Comparison of ENCODE assay signal across 1 cellular context in the genomic region with DNA sequence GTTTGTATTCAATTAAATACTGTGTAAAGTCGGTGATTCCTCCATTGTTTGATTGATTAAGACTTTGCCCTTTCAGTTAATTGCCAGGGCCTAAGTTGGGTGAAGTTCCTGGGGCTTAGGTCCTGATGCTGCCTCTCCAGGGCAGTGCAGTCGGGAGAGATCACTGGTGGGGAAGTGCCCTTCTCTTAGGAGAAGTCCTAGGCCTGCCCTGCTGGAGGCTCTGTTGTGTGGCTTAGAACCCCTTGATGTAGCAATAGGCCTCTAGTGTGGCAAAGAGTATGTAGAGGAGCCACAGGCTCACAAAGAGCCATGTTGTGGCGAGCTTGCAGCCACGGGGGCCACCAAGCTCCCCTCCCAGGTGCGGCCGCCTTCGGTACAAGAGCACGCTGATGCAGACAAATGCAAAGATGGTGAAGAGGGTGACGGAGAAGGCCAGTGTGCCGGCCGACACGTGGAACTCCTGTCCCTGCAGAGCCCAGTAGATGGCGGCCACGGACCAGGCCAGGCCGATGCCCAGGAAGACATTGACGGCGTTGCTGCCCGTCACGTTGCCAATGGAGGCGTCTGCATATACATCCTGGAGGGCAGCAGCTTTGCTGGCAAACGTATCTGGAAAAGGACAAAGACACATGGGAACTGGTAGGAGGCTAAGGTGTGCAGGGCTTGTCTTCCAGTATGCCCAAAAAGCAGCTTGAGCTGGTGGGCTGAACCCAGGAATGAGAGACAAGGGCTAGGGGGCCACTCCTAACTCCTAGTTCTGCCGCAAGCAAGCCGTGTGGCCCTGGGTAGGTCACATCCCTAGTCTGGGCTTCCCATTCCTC.
A peak's percentile ranks its signal among the peaks of the same experiment; 100 is the strongest.
TF ChIP-seq lines count a peak whose summit lies in the region.

No MANE protein-coding gene starts in this region.

TF ChIP-seq in HepG2, 621 proteins besides CTCF, POLR2A, EP300 and RAD21 (continued from another document and continues in another):
- TF ChIP-seq ZNF281 (CRISPR knock-in tag; IDR thresholded peaks at IDR 0.05; ENCODE audit: borderline replicate concordance) (no peak), YY1 (IDR thresholded peaks at IDR 0.05; ENCODE audit: insufficient read depth, insufficient replicate concordance, low read depth, low read length) (peak; percentile 83), ZNF607 (CRISPR knock-in tag; IDR thresholded peaks at IDR 0.05; ENCODE audit: borderline replicate concordance) (peak; percentile 50; the same call in 1 of the 2 replicates), ZBTB8A (CRISPR knock-in tag; IDR thresholded peaks at IDR 0.05; ENCODE audit: borderline replicate concordance, low read depth) (0 out of 2 replicates have a peak, but pooled peaks have one; percentile 41), CENPBD1 (CRISPR knock-in tag; IDR thresholded peaks at IDR 0.05; ENCODE audit: borderline replicate concordance, low read depth) (peak; percentile 82; the same call in 1 of the 2 replicates), KDM4B (CRISPR knock-in tag; IDR thresholded peaks at IDR 0.05) (peak; percentile 59; the same call in 1 of the 2 replicates), GTF2F1 (IDR thresholded peaks at IDR 0.05; ENCODE audit: low read length) (no peak), RBAK (CRISPR knock-in tag; IDR thresholded peaks at IDR 0.05) (peak; percentile 44; the same call in 1 of the 2 replicates), ZNF121 (CRISPR knock-in tag; IDR thresholded peaks at IDR 0.05) (0 out of 2 replicates have a peak, but pooled peaks have one; percentile 12), SP4 (CRISPR knock-in tag; IDR thresholded peaks at IDR 0.05) (no peak), ZNF670 (CRISPR knock-in tag; IDR thresholded peaks at IDR 0.05; ENCODE audit: borderline replicate concordance) (no peak), ZNF772 (CRISPR knock-in tag; IDR thresholded peaks at IDR 0.05) (no peak; the same call in 1 of the 2 replicates), RXRB (CRISPR knock-in tag; IDR thresholded peaks at IDR 0.05; ENCODE audit: borderline replicate concordance) (peak; percentile 64), ZNF530 (CRISPR knock-in tag; IDR thresholded peaks at IDR 0.05; ENCODE audit: low read depth) (no peak), ARID2 (CRISPR knock-in tag; IDR thresholded peaks at IDR 0.05; ENCODE audit: borderline replicate concordance) (no peak), RFXANK (CRISPR knock-in tag; IDR thresholded peaks at IDR 0.05) (0 out of 2 replicates have a peak, but pooled peaks have one; percentile 79), FOXA3 (CRISPR knock-in tag; IDR thresholded peaks at IDR 0.05) (peak; percentile 62), ZNF761 (CRISPR knock-in tag; conservative IDR thresholded peaks at IDR 0.05) (peak; percentile 90), ZUFSP (CRISPR knock-in tag; IDR thresholded peaks at IDR 0.05; ENCODE audit: borderline replicate concordance) (no peak), FOXK1 (CRISPR knock-in tag; IDR thresholded peaks at IDR 0.05; ENCODE audit: borderline replicate concordance, low read depth) (peak; percentile 72; the same call in 1 of the 2 replicates), THAP11 (CRISPR knock-in tag; IDR thresholded peaks at IDR 0.05) (peak; percentile 33; the same call in 1 of the 2 replicates), HOXA7 (CRISPR knock-in tag; IDR thresholded peaks at IDR 0.05) (no peak), KMT2A (CRISPR knock-in tag; IDR thresholded peaks at IDR 0.05) (peak; percentile 63; the same call in 1 of the 2 replicates), ZBTB38 (CRISPR knock-in tag; IDR thresholded peaks at IDR 0.05) (peak; percentile 90), MTF2 (CRISPR knock-in tag; IDR thresholded peaks at IDR 0.05; ENCODE audit: borderline replicate concordance) (no peak), SAP130 (CRISPR knock-in tag; IDR thresholded peaks at IDR 0.05; ENCODE audit: low read depth) (peak; percentile 77), FOXO1 (CRISPR knock-in tag; IDR thresholded peaks at IDR 0.05) (peak; percentile 80; the same call in 1 of the 2 replicates), ZFP1 (CRISPR knock-in tag; IDR thresholded peaks at IDR 0.05) (no peak), THRA (CRISPR knock-in tag; IDR thresholded peaks at IDR 0.05; ENCODE audit: borderline replicate concordance) (peak; percentile 44; the same call in 1 of the 2 replicates), ZNF180 (CRISPR knock-in tag; IDR thresholded peaks at IDR 0.05; ENCODE audit: borderline replicate concordance, low read depth) (no peak), RELA (CRISPR knock-in tag; IDR thresholded peaks at IDR 0.05) (no peak), MED8 (CRISPR knock-in tag; IDR thresholded peaks at IDR 0.05; ENCODE audit: insufficient replicate concordance) (no peak), ZFP62 (CRISPR knock-in tag; IDR thresholded peaks at IDR 0.05) (no peak)
- TF ChIP-seq, protein P1, sequence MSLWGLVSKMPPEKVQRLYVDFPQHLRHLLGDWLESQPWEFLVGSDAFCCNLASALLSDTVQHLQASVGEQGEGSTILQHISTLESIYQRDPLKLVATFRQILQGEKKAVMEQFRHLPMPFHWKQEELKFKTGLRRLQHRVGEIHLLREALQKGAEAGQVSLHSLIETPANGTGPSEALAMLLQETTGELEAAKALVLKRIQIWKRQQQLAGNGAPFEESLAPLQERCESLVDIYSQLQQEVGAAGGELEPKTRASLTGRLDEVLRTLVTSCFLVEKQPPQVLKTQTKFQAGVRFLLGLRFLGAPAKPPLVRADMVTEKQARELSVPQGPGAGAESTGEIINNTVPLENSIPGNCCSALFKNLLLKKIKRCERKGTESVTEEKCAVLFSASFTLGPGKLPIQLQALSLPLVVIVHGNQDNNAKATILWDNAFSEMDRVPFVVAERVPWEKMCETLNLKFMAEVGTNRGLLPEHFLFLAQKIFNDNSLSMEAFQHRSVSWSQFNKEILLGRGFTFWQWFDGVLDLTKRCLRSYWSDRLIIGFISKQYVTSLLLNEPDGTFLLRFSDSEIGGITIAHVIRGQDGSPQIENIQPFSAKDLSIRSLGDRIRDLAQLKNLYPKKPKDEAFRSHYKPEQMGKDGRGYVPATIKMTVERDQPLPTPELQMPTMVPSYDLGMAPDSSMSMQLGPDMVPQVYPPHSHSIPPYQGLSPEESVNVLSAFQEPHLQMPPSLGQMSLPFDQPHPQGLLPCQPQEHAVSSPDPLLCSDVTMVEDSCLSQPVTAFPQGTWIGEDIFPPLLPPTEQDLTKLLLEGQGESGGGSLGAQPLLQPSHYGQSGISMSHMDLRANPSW (CRISPR knock-in tag; IDR thresholded peaks at IDR 0.05; ENCODE audit: borderline replicate concordance) = no peak; the same call in 1 of the 2 replicates
- TF ChIP-seq, protein P2, sequence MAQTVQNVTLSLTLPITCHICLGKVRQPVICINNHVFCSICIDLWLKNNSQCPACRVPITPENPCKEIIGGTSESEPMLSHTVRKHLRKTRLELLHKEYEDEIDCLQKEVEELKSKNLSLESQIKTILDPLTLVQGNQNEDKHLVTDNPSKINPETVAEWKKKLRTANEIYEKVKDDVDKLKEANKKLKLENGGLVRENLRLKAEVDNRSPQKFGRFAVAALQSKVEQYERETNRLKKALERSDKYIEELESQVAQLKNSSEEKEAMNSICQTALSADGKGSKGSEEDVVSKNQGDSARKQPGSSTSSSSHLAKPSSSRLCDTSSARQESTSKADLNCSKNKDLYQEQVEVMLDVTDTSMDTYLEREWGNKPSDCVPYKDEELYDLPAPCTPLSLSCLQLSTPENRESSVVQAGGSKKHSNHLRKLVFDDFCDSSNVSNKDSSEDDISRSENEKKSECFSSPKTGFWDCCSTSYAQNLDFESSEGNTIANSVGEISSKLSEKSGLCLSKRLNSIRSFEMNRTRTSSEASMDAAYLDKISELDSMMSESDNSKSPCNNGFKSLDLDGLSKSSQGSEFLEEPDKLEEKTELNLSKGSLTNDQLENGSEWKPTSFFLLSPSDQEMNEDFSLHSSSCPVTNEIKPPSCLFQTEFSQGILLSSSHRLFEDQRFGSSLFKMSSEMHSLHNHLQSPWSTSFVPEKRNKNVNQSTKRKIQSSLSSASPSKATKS (CRISPR knock-in tag; IDR thresholded peaks at IDR 0.05) = no peak
- TF ChIP-seq, protein P3, sequence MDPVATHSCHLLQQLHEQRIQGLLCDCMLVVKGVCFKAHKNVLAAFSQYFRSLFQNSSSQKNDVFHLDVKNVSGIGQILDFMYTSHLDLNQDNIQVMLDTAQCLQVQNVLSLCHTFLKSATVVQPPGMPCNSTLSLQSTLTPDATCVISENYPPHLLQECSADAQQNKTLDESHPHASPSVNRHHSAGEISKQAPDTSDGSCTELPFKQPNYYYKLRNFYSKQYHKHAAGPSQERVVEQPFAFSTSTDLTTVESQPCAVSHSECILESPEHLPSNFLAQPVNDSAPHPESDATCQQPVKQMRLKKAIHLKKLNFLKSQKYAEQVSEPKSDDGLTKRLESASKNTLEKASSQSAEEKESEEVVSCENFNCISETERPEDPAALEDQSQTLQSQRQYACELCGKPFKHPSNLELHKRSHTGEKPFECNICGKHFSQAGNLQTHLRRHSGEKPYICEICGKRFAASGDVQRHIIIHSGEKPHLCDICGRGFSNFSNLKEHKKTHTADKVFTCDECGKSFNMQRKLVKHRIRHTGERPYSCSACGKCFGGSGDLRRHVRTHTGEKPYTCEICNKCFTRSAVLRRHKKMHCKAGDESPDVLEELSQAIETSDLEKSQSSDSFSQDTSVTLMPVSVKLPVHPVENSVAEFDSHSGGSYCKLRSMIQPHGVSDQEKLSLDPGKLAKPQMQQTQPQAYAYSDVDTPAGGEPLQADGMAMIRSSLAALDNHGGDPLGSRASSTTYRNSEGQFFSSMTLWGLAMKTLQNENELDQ (CRISPR knock-in tag; IDR thresholded peaks at IDR 0.05; ENCODE audit: borderline replicate concordance) = no peak
- TF ChIP-seq, protein P4, sequence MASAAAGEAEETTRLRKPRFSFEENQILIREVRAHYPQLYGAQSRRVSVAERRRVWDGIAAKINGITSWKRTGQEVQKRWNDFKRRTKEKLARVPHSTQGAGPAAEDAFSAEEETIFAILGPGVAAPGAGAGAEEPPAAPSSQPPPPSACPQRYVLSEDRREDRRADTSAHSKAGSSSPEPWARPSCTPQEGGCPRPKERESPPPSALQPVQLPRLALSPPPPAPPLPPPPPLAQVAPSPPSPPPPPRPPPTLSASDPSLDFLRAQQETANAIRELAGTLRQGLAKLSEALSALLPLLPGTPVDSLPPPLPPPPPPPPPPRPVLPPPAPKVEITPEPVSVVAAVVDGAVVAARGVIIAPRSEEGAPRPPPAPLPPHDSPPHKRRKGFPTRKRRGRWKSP (CRISPR knock-in tag; IDR thresholded peaks at IDR 0.05) = peak; percentile 69; the same call in 1 of the 2 replicates
- TF ChIP-seq, protein P5, sequence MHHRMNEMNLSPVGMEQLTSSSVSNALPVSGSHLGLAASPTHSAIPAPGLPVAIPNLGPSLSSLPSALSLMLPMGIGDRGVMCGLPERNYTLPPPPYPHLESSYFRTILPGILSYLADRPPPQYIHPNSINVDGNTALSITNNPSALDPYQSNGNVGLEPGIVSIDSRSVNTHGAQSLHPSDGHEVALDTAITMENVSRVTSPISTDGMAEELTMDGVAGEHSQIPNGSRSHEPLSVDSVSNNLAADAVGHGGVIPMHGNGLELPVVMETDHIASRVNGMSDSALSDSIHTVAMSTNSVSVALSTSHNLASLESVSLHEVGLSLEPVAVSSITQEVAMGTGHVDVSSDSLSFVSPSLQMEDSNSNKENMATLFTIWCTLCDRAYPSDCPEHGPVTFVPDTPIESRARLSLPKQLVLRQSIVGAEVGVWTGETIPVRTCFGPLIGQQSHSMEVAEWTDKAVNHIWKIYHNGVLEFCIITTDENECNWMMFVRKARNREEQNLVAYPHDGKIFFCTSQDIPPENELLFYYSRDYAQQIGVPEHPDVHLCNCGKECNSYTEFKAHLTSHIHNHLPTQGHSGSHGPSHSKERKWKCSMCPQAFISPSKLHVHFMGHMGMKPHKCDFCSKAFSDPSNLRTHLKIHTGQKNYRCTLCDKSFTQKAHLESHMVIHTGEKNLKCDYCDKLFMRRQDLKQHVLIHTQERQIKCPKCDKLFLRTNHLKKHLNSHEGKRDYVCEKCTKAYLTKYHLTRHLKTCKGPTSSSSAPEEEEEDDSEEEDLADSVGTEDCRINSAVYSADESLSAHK (CRISPR knock-in tag; IDR thresholded peaks at IDR 0.05; ENCODE audit: borderline replicate concordance) = no peak
